In genomic region chr7:38280707-38281106, GRCh38 we compare ENCODE assay signal across 32 cellular contexts.
"Had no signal": no experiment of that assay in that cellular context is flagged by ENCODE, and none has a peak within 500 bp of the region (broad histone marks: within the 10 kb centered on the region; RNA-seq: fewer than 3 reads in every experiment).

No MANE protein-coding gene starts in this region.

- H3K4me1 Mint-ChIP-seq: activated CD4-positive, alpha-beta T cell treated with anti-CD3 and anti-CD28 coated beads, Interleukin-2, amount 10 ng/mL, durations not matched to agents 24 days and 14 days; activated T-helper 17 cell treated with anti-CD3 and anti-CD28 coated beads, Interleukin-2, amount 50 U/mL, for 72 hours had no signal

- H3K27me3 Mint-ChIP-seq: activated CD4-positive, alpha-beta memory T cell treated with anti-CD3 and anti-CD28 coated beads for 36 hours; activated CD4-positive, alpha-beta T cell treated with anti-CD3 and anti-CD28 coated beads, Interleukin-2, amount 10 ng/mL, durations not matched to agents 24 days and 14 days; activated T-helper 17 cell treated with anti-CD3 and anti-CD28 coated beads, Interleukin-2, amount 50 U/mL, for 72 hours; T-cell had no signal

- ATAC-seq: activated naive CD4-positive, alpha-beta T cell treated with anti-CD3 and anti-CD28 coated beads, Interleukin-2, amount 50 U/mL, for 72 hours; activated T-cell treated with anti-CD3 and anti-CD28 coated beads, Interleukin-2, amount 50 U/mL, for 72 hours; activated T-helper 17 cell treated with anti-CD3 and anti-CD28 coated beads, Interleukin-2, amount 50 U/mL, for 72 hours; body of pancreas; Right ventricle myocardium inferior; SK-N-SH treated with all-trans-retinoic acid at 6 μM for 48 hours; T-cell had no signal

- H3K27ac Mint-ChIP-seq: activated CD4-positive, alpha-beta memory T cell treated with anti-CD3 and anti-CD28 coated beads for 36 hours; activated CD4-positive, alpha-beta T cell treated with anti-CD3 and anti-CD28 coated beads, Interleukin-2, amount 10 ng/mL, durations not matched to agents 24 days and 14 days; activated naive CD4-positive, alpha-beta T cell treated with anti-CD3 and anti-CD28 coated beads, Interleukin-2, amount 50 U/mL, for 72 hours; activated T-cell treated with anti-CD3 and anti-CD28 coated beads, Interleukin-2, amount 50 U/mL, for 72 hours; activated T-helper 17 cell treated with anti-CD3 and anti-CD28 coated beads, Interleukin-2, amount 50 U/mL, for 72 hours had no signal

- DNase-seq: activated CD4-positive, alpha-beta memory T cell treated with anti-CD3 and anti-CD28 coated beads for 36 hours; activated CD4-positive, alpha-beta T cell treated with anti-CD3 and anti-CD28 coated beads, Interleukin-2, amount 10 ng/mL, durations not matched to agents 24 days and 14 days; activated effector memory CD4-positive, alpha-beta T cell treated with anti-CD3 and anti-CD28 coated beads, Interleukin-2, amount 50 U/mL, for 16 hours; activated naive CD4-positive, alpha-beta T cell; activated T-cell treated with anti-CD3 and anti-CD28 coated beads, Interleukin-2, amount 50 U/mL, for 1 hour; activated T-cell treated with anti-CD3 and anti-CD28 coated beads, Interleukin-2, amount 50 U/mL, for 72 hours; adrenal gland; body of pancreas; Kasumi-1; KG1; MG63; NCI-H1048; NCI-H1105 treated with DMSO at 0.1 percent for 48 hours; NCI-H1436; NCI-H1694; NCI-H1930; NCI-H2081 treated with DMSO at 0.1 percent for 48 hours; NCI-H446 treated with DMSO at 0.1 percent for 48 hours; NCI-H524; NCI-H69; NCI-H82; PC-9; SIG-M5; T-helper 2 cell; T1000 had no signal

- H3K36me3 Mint-ChIP-seq: activated CD4-positive, alpha-beta memory T cell treated with anti-CD3 and anti-CD28 coated beads for 36 hours; activated naive CD4-positive, alpha-beta T cell treated with anti-CD3 and anti-CD28 coated beads, Interleukin-2, amount 50 U/mL, for 72 hours; T-cell had no signal

- H3K4me3 Mint-ChIP-seq: activated CD4-positive, alpha-beta memory T cell treated with anti-CD3 and anti-CD28 coated beads for 36 hours; activated CD4-positive, alpha-beta T cell treated with anti-CD3 and anti-CD28 coated beads, Interleukin-2, amount 10 ng/mL, durations not matched to agents 24 days and 14 days; activated T-helper 17 cell treated with anti-CD3 and anti-CD28 coated beads, Interleukin-2, amount 50 U/mL, for 72 hours; T-cell had no signal

- H3K36me3 ChIP-seq: adrenal gland, breast epithelium, MG63 had no signal

- H3K9me3 Mint-ChIP-seq: activated CD4-positive, alpha-beta memory T cell treated with anti-CD3 and anti-CD28 coated beads for 36 hours; activated CD4-positive, alpha-beta T cell treated with anti-CD3 and anti-CD28 coated beads, Interleukin-2, amount 10 ng/mL, durations not matched to agents 24 days and 14 days; activated naive CD4-positive, alpha-beta T cell treated with anti-CD3 and anti-CD28 coated beads, Interleukin-2, amount 50 U/mL, for 72 hours; activated T-cell treated with anti-CD3 and anti-CD28 coated beads, Interleukin-2, amount 50 U/mL, for 72 hours; activated T-helper 17 cell treated with anti-CD3 and anti-CD28 coated beads, Interleukin-2, amount 50 U/mL, for 72 hours; T-cell had no signal

- H3K4me3 ChIP-seq: adrenal gland, body of pancreas, breast epithelium, MG63, PC-9 had no signal

- H3K4me1 ChIP-seq: adrenal gland, body of pancreas, breast epithelium had no signal

- H3K27ac ChIP-seq: adrenal gland, body of pancreas, breast epithelium, PC-9, RWPE1 had no signal

- H3K9me3 ChIP-seq: adrenal gland, body of pancreas, breast epithelium, MG63 had no signal

- H3K27me3 ChIP-seq: adrenal gland, body of pancreas, breast epithelium, MG63 had no signal
